Comparison of ENCODE assay signal across 1 cellular context in the genomic region with DNA sequence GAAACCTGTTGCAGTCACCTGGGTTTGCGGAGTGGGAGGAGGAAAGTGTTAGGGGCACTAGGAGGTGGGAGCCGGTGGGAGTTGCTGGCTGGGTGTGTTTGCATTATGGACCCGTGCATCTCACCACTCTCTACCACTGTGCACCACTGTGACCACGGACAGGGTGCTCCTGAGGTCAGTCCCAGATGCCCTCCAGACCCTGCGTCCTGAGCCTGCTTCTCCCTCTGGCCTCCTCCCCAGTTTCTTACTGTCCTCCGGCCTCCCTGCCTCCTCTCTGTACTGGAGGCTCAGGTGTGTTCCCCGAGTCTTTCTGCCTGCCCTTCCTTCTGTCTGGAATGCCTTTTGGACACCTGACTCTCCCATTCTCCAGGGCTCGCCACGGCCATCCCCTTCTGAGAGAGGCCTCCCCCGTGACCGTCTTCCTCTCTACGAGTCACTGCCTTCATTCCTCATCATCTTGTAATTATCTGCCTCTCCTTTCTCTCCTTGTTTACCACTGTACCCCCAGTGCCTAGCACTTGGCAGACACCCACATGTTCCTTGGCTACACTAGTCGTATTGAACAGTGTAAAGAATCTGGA.
TF ChIP-seq lines count a peak whose summit lies in the region.

No MANE protein-coding gene starts in this region.

TF ChIP-seq in HepG2, 621 proteins besides CTCF, POLR2A, EP300 and RAD21:
- TF ChIP-seq, protein P1, sequence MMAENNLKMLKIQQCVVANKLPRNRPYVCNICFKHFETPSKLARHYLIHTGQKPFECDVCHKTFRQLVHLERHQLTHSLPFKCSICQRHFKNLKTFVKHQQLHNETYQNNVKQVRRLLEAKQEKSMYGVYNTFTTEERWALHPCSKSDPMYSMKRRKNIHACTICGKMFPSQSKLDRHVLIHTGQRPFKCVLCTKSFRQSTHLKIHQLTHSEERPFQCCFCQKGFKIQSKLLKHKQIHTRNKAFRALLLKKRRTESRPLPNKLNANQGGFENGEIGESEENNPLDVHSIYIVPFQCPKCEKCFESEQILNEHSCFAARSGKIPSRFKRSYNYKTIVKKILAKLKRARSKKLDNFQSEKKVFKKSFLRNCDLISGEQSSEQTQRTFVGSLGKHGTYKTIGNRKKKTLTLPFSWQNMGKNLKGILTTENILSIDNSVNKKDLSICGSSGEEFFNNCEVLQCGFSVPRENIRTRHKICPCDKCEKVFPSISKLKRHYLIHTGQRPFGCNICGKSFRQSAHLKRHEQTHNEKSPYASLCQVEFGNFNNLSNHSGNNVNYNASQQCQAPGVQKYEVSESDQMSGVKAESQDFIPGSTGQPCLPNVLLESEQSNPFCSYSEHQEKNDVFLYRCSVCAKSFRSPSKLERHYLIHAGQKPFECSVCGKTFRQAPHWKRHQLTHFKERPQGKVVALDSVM (CRISPR knock-in tag; IDR thresholded peaks at IDR 0.05): peak; percentile 64; the same call in 1 of the 2 replicates
